In the genomic region with DNA sequence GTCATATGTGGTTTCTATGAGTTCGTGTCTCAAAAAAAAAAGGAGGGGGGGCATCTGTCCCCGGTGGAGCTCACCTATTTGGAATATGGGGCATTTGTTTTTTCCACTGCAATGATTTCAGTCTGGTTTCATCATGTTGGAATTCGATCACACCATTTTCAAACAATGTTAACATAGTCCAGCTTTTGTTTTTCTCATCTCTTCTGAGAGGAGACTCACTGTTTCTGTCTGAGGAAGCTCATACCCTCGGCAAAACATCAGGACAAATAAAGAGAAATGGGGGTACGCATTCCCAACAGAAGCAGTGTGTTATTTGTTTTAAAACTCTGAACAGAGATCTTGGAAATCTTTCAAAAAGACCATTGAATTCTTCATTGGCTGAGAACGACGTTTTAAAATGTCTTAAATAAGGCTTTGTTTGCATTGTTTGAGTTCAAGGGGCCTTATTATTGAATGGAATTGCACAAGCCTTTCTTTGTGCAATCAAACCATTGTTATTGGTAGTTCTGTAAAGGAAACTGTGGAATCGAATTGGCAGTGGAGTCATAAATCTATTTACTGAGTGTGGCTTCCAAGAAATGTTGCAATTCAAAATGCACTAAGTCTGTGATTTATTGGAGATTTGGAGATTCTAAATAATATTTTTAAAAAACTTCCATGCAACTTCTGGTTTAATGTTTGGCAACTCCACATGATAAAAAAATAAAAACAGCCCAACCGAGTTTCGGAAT, we compare ENCODE assay signal across 8 cellular contexts.
DNase-seq lines count a peak whose midpoint lies in the region; ATAC-seq and TF ChIP-seq lines count a peak whose summit lies in the region.

No MANE protein-coding gene starts in this region.

- peaks cover 35% of the 10 kb centered on the region for H3K4me1 Mint-ChIP-seq in activated B cell treated with CpG ODN at 0.5 μM for 24 hours

- H3K9me3 Mint-ChIP-seq in activated B cell treated with CpG ODN at 0.5 μM for 24 hours, result no peaks in the 10 kb centered on the region

- H3K27me3 Mint-ChIP-seq in activated B cell treated with CpG ODN at 0.5 μM for 24 hours, result no peaks in the 10 kb centered on the region

- CTCF ChIA-PET in activated B cell treated with CpG ODN at 0.5 μM for 24 hours (lab: Charles Lee), result no interaction called here

- H3K27ac Mint-ChIP-seq in activated B cell treated with CpG ODN at 0.5 μM for 24 hours, result peak overlapping the region; percentile 12

- no peak overlapping the region for H3K4me3 ChIP-seq in skeletal muscle cell (ENCODE audit: low read depth, low read length)
- no peak overlapping the region for H3K4me3 ChIP-seq in coronary artery

- H3K27ac ChIP-seq in coronary artery, result peak overlapping the region in 1 of 2 donors; percentile 27

- peaks cover 68% of the 10 kb centered on the region for H3K36me3 Mint-ChIP-seq in activated B cell treated with CpG ODN at 0.5 μM for 24 hours (ENCODE audit: low read depth)

- no peak overlapping the region for H3K4me3 Mint-ChIP-seq in activated B cell treated with CpG ODN at 0.5 μM for 24 hours

- TF ChIP-seq CTCF in activated B cell treated with CpG ODN at 0.5 μM for 24 hours (IDR thresholded peaks at IDR 0.05) (no peak), GM10266 (IDR thresholded peaks at IDR 0.05; ENCODE audit: control insufficient read depth, insufficient read depth, low read depth, missing control alignments) (no peak), coronary artery (IDR thresholded peaks at IDR 0.05) (no peak)

- ATAC-seq in activated B cell treated with CpG ODN at 0.5 μM for 24 hours (ENCODE audit: low read depth), result no peak
- ATAC-seq in left ventricle myocardium superior, result peak; percentile 32

- intact Hi-C loops in activated B cell treated with CpG ODN at 0.5 μM for 24 hours (cut with micrococcal nuclease) (no loop called here), left ventricle myocardium superior (cut with micrococcal nuclease) (no loop called here)

- DNase-seq in HCEC 1CT (peak; percentile 59), activated B cell treated with CpG ODN at 0.5 μM for 24 hours (no peak), left ventricle myocardium superior (no peak), skeletal muscle cell (ENCODE audit: low read depth) (peak; percentile 82), NCI-H2081 (lab: John Stamatoyannopoulos, UW) (no peak), NCI-H146 (lab: John Stamatoyannopoulos, UW) (no peak), GM10266 (ENCODE audit: extremely low spot score) (no peak), coronary artery (ENCODE audit: low spot score) (no peak)

- POLR2A ChIA-PET in activated B cell treated with CpG ODN at 0.5 μM for 24 hours (lab: Charles Lee), result no interaction called here

Comparison
In these comparisons a context has a peak if more than half of its experiments do, and no peak if none do; other contexts are left out.
1. DNase-seq: peak in HCEC 1CT (single experiment) and skeletal muscle cell (single experiment); none in activated B cell treated with CpG ODN at 0.5 μM for 24 hours (single experiment), left ventricle myocardium superior (single experiment), NCI-H2081 (0 of 2), NCI-H146 (single experiment), GM10266 (single experiment) and coronary artery (single experiment).